In the genomic region with DNA sequence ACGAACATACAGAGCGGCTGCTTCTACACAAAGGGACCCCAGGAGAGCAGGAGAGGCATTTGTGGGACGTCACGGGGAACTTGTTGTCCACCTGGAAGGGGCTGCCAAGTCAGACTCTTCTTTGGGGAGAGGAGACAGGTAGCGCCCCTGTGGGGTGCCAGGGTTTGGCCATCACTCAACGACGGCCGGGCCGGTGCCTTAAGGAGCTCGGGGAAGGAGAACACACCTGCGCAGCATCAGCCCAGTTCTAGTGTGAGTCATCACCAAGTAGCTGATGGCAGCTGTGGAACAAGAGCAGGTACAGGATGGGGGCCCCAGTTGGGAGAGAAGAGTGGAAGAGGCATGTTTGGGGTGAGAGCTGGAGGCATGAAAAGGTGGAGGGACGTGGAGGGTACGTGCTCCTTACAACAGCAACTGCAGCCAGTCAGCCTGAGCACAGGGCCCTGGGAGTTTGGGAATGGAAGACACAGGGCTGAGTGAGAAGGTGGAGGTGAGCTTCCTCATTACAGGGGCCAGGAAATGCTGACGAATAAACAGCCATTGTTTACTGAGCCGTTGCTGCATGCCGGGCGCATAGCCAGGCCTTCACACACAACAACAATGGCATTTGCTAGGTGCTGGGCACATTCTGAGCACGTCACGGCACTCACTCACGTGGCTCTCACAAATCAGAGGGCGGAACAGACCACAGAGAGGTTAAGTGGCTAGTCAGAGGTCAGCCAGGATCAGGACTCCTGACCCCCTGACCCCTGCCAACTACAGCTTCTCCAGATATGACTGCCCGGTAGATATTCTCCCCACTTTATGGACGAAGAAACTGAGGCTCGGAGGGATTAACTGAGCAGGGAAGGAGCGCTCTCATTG, we compare ENCODE assay signal across 9 cellular contexts. TPM values are rescaled to one million over a fixed set of nuclear protein-coding genes. Genes with fewer than 3 reads are reported as not detected.
DNase-seq lines count a peak whose midpoint lies in the region; ATAC-seq and TF ChIP-seq lines count a peak whose summit lies in the region.
"Had no signal": no experiment of that assay in that cellular context is flagged by ENCODE, and none has a peak within 500 bp of the region (broad histone marks: within the 10 kb centered on the region; RNA-seq: fewer than 3 reads in every experiment).

No MANE protein-coding gene starts in this region.

- H3K36me3 ChIP-seq in BLaER1 treated with 17β-estradiol and CSF1 and Interleukin-3, amounts not matched to agents 10 nM and 100 nM = no peaks in the 10 kb centered on the region
- H3K36me3 ChIP-seq in breast epithelium (no peaks in the 10 kb centered on the region), lung (ENCODE audit: control insufficient read depth in 2 of 2, insufficient read depth in 2 of 2, low read length in 2 of 2) (no peaks in the 10 kb centered on the region)

- ATAC-seq in lung (ENCODE audit: insufficient read depth, low FRiP score) = peak; percentile 28
- no peak for ATAC-seq in HG02588 (IDR thresholded peaks at IDR 0.05; ENCODE audit: unreplicated experiment)
- no peak for ATAC-seq in GM18861 (IDR thresholded peaks at IDR 0.05; ENCODE audit: unreplicated experiment)

- WGBS in lung, 2 donors = 69 to 78% methylated on average over 25 of the region's 25 CpGs

- DNase-seq in NCI-H1417 treated with DMSO at 0.1 percent for 48 hours (lab: John Stamatoyannopoulos, UW) (peak; percentile 13), breast epithelium (ENCODE audit: low spot score in 2 of 2) (peak; percentile 87 to 91), lung (ENCODE audit: low spot score) (peak; percentile 80), HuH-7 (ENCODE audit: low spot score) (no peak)
- DNase-seq in activated CD4-positive, CD25-positive, alpha-beta regulatory T cell (lab: John Stamatoyannopoulos, UW) = no peak
- DNase-seq: CD4-positive, CD25-positive, alpha-beta regulatory T cell had no signal

- H3K4me3 ChIP-seq in BLaER1 treated with 17β-estradiol and CSF1 and Interleukin-3, amounts not matched to agents 10 nM and 100 nM = peak overlapping the region in 1 of 10 experiments; percentile 6; a peak in 1 of 20 replicates
- H3K4me3 ChIP-seq in breast epithelium = peak overlapping the region in 1 of 3 donors; percentile 20
- no peak overlapping the region for H3K4me3 ChIP-seq in lung

- no peaks in the 10 kb centered on the region for H3K9me3 ChIP-seq in BLaER1 treated with 17β-estradiol and CSF1 and Interleukin-3, amounts not matched to agents 10 nM and 100 nM (replicated peaks in 1 of 11)
- H3K9me3 ChIP-seq in breast epithelium (no peaks in the 10 kb centered on the region), lung (ENCODE audit: control insufficient read depth in 2 of 2, insufficient read depth in 1 of 2, low read length in 1 of 2) (no peaks in the 10 kb centered on the region)

- H3K27ac ChIP-seq in BLaER1 treated with 17β-estradiol and CSF1 and Interleukin-3, amounts not matched to agents 10 nM and 100 nM = peak overlapping the region in 6 of 11 experiments; percentile 11 to 69 (median 52); a peak in 7 of 22 replicates
- H3K27ac ChIP-seq in breast epithelium = peak overlapping the region; percentile 91
- H3K27ac ChIP-seq in lung (ENCODE audit: low read depth in 1 of 2, low read length in 1 of 2) = peak overlapping the region in 1 of 2 donors; percentile 77

- peak overlapping the region in 5 of 11 experiments; percentile 21 to 48 (median 35); a peak in 3 of 22 replicates for H3K9ac ChIP-seq in BLaER1 treated with 17β-estradiol and CSF1 and Interleukin-3, amounts not matched to agents 10 nM and 100 nM

- no peaks in the 10 kb centered on the region for H3K27me3 ChIP-seq in BLaER1 treated with 17β-estradiol and CSF1 and Interleukin-3, amounts not matched to agents 10 nM and 100 nM
- H3K27me3 ChIP-seq in breast epithelium = no peaks in the 10 kb centered on the region
- no peaks in the 10 kb centered on the region for H3K27me3 ChIP-seq in lung (ENCODE audit: control insufficient read depth, insufficient read depth)

- no peaks in the 10 kb centered on the region; a peak in 1 of 22 replicates for H4K20me1 ChIP-seq in BLaER1 treated with 17β-estradiol and CSF1 and Interleukin-3, amounts not matched to agents 10 nM and 100 nM

- peak overlapping the region; percentile 54 to 91 (median 84) for H3K4me2 ChIP-seq in BLaER1 treated with 17β-estradiol and CSF1 and Interleukin-3, amounts not matched to agents 10 nM and 100 nM

- intact Hi-C loops in breast epithelium (cut with DNase I; ENCODE audit: low total_unique reads) = no loop called here

- no peak for TF ChIP-seq POLR2A in breast epithelium (IDR thresholded peaks at IDR 0.05)

- H3K4me1 ChIP-seq in BLaER1 treated with 17β-estradiol and CSF1 and Interleukin-3, amounts not matched to agents 10 nM and 100 nM = peaks cover 39 to 65% (median 59%) of the 10 kb centered on the region in 10 experiments
- H3K4me1 ChIP-seq in breast epithelium = peaks cover 0 to 6% of the 10 kb centered on the region in 2 donors
- peaks cover 0 to 39% of the 10 kb centered on the region in 2 donors for H3K4me1 ChIP-seq in lung (ENCODE audit: control insufficient read depth in 2 of 2, insufficient read depth in 2 of 2, low read length in 2 of 2)

- TF ChIP-seq CTCF in breast epithelium (IDR thresholded peaks at IDR 0.05) = no peak
- TF ChIP-seq CTCF in lung (IDR thresholded peaks at IDR 0.05; ENCODE audit: control extremely low read depth, extremely low read depth) = no peak

RNA-seq across cellular contexts. Expression of a gene that starts 29.1 kb away (rescaled TPM):
- total RNA-seq in breast epithelium (10 to 100 TPM; 30.7 to 91.1 (median 75.7) TPM), lung (100 to 1,000 TPM in 1 of 2 donors, 10 to 100 TPM in 1; 51.2 to 134 TPM)
- 10 to 100 TPM; 64.9 to 79.0 TPM for polyA plus RNA-seq in lung

Comparison
In these comparisons a context has a peak if more than half of its experiments do, and no peak if none do; other contexts are left out.
1. DNase-seq: peak in NCI-H1417 treated with DMSO at 0.1 percent for 48 hours (single experiment), breast epithelium (2 of 2) and lung (single experiment); none in HuH-7 (single experiment) and activated CD4-positive, CD25-positive, alpha-beta regulatory T cell (0 of 4).